Comparison of ENCODE assay signal across 35 cellular contexts in genomic region chr10:47099445-47099844, GRCh38.
"Had no signal": no experiment of that assay in that cellular context is flagged by ENCODE, and none has a peak within 500 bp of the region (broad histone marks: within the 10 kb centered on the region; RNA-seq: fewer than 3 reads in every experiment).

No MANE protein-coding gene starts in this region.

- H3K4me3 Mint-ChIP-seq: activated B cell treated with CpG ODN at 0.5 μM for 24 hours; activated CD8-positive, alpha-beta T cell treated with anti-CD3 and anti-CD28 coated beads for 36 hours; activated naive CD4-positive, alpha-beta T cell treated with anti-CD3 and anti-CD28 coated beads for 36 hours; activated naive CD4-positive, alpha-beta T cell treated with anti-CD3 and anti-CD28 coated beads, Interleukin-2, amount 50 U/mL, for 24 hours; activated naive CD8-positive, alpha-beta T cell treated with anti-CD3 and anti-CD28 coated beads for 36 hours; activated naive CD8-positive, alpha-beta T cell treated with anti-CD3 and anti-CD28 coated beads, Interleukin-2, amount 50 U/mL, for 24 hours; activated T-helper 1 cell treated with anti-CD3 and anti-CD28 coated beads, Interleukin-12 subunit alpha, Interleukin-12 subunit beta, Interleukin-2, Interleukin-4 antibody, amounts not matched to agents 30 ng/mL and 10 ng/mL and 1 ng/mL, durations not matched to agents 14 hours and 24 hours and 36 hours; dendritic cell treated with granulocyte-macrophage colony-stimulating factor and Interleukin-4, amounts not matched to agents 40 ng/mL and 50 ng/mL, for 4 days; endodermal cell; T-helper 17 cell; T-helper 2 cell treated with Interferon-gamma antibody and Interleukin-4, amounts not matched to agents 5 μg/mL and 100 μg/mL, for 36 hours had no signal

- H3K27me3 Mint-ChIP-seq: activated CD8-positive, alpha-beta T cell treated with anti-CD3 and anti-CD28 coated beads for 36 hours; activated naive CD4-positive, alpha-beta T cell treated with anti-CD3 and anti-CD28 coated beads, Interleukin-2, amount 50 U/mL, for 24 hours; activated naive CD8-positive, alpha-beta T cell treated with anti-CD3 and anti-CD28 coated beads for 36 hours; activated naive CD8-positive, alpha-beta T cell treated with anti-CD3 and anti-CD28 coated beads, Interleukin-2, amount 50 U/mL, for 24 hours had no signal

- DNase-seq: activated B cell treated with CpG ODN at 0.5 μM for 24 hours; activated CD4-positive, alpha-beta T cell treated with anti-CD3 and anti-CD28 coated beads for 48 hours; activated CD4-positive, alpha-beta T cell treated with anti-CD3 and anti-CD28 coated beads, Interleukin-2, amount 50 U/mL, for 1 hour; activated CD4-positive, alpha-beta T cell treated with anti-CD3 and anti-CD28 coated beads, Interleukin-2, amount 50 U/mL, for 48 hours; activated CD8-positive, alpha-beta T cell treated with anti-CD3 and anti-CD28 coated beads for 36 hours; activated effector memory CD4-positive, alpha-beta T cell treated with anti-CD3 and anti-CD28 coated beads, Interleukin-2, amount 50 U/mL, for 16 hours; activated naive CD4-positive, alpha-beta T cell treated with anti-CD3 and anti-CD28 coated beads for 36 hours; activated naive CD8-positive, alpha-beta T cell treated with anti-CD3 and anti-CD28 coated beads for 36 hours; activated naive CD8-positive, alpha-beta T cell treated with anti-CD3 and anti-CD28 coated beads, Interleukin-2, amount 50 U/mL, for 24 hours; activated T-cell treated with anti-CD3 and anti-CD28 coated beads, Interleukin-2, amount 50 U/mL, for 1 hour; activated T-cell treated with anti-CD3 and anti-CD28 coated beads, Interleukin-2, amount 50 U/mL, for 48 hours; amygdala; aorta; body of pancreas; caudate nucleus; cerebellar nuclear complex; colonic mucosa; dorsolateral prefrontal cortex; effector memory CD4-positive, alpha-beta T cell; foreskin fibroblast; head of caudate nucleus; T-helper 1 cell; T-helper 17 cell; T1000; WERI-Rb-1 had no signal

- FAIRE-seq: frontal cortex had no signal

- H3K9me3 Mint-ChIP-seq: activated CD8-positive, alpha-beta T cell treated with anti-CD3 and anti-CD28 coated beads for 36 hours; activated naive CD4-positive, alpha-beta T cell treated with anti-CD3 and anti-CD28 coated beads for 36 hours; activated naive CD4-positive, alpha-beta T cell treated with anti-CD3 and anti-CD28 coated beads, Interleukin-2, amount 50 U/mL, for 24 hours; activated naive CD8-positive, alpha-beta T cell treated with anti-CD3 and anti-CD28 coated beads for 36 hours; activated naive CD8-positive, alpha-beta T cell treated with anti-CD3 and anti-CD28 coated beads, Interleukin-2, amount 50 U/mL, for 24 hours; activated T-helper 1 cell treated with anti-CD3 and anti-CD28 coated beads, Interleukin-12 subunit alpha, Interleukin-12 subunit beta, Interleukin-2, Interleukin-4 antibody, amounts not matched to agents 30 ng/mL and 10 ng/mL and 1 ng/mL, durations not matched to agents 14 hours and 24 hours and 36 hours; activated T-helper 2 cell treated with anti-CD3 and anti-CD28 coated beads, Interferon-gamma antibody, Interleukin-2, Interleukin-4, amounts not matched to agents 10 μg/mL and 5 μg/mL and 100 μg/mL, durations not matched to agents 14 hours and 24 hours and 36 hours; T-helper 2 cell treated with Interferon-gamma antibody and Interleukin-4, amounts not matched to agents 5 μg/mL and 100 μg/mL, for 36 hours had no signal

- H3K4me1 Mint-ChIP-seq: activated B cell treated with CpG ODN at 0.5 μM for 24 hours; activated naive CD8-positive, alpha-beta T cell treated with anti-CD3 and anti-CD28 coated beads, Interleukin-2, amount 50 U/mL, for 24 hours; endodermal cell; T-helper 17 cell had no signal

- H3K27ac Mint-ChIP-seq: activated B cell treated with CpG ODN at 0.5 μM for 24 hours; activated CD8-positive, alpha-beta T cell treated with anti-CD3 and anti-CD28 coated beads for 36 hours; activated naive CD4-positive, alpha-beta T cell treated with anti-CD3 and anti-CD28 coated beads for 36 hours; activated naive CD4-positive, alpha-beta T cell treated with anti-CD3 and anti-CD28 coated beads, Interleukin-2, amount 50 U/mL, for 24 hours; activated naive CD8-positive, alpha-beta T cell treated with anti-CD3 and anti-CD28 coated beads for 36 hours; activated naive CD8-positive, alpha-beta T cell treated with anti-CD3 and anti-CD28 coated beads, Interleukin-2, amount 50 U/mL, for 24 hours; activated T-helper 1 cell treated with anti-CD3 and anti-CD28 coated beads, Interleukin-12 subunit alpha, Interleukin-12 subunit beta, Interleukin-2, Interleukin-4 antibody, amounts not matched to agents 30 ng/mL and 10 ng/mL and 1 ng/mL, durations not matched to agents 14 hours and 24 hours and 36 hours; activated T-helper 2 cell treated with anti-CD3 and anti-CD28 coated beads, Interferon-gamma antibody, Interleukin-2, Interleukin-4, amounts not matched to agents 10 μg/mL and 5 μg/mL and 100 μg/mL, durations not matched to agents 14 hours and 24 hours and 36 hours; dendritic cell treated with granulocyte-macrophage colony-stimulating factor and Interleukin-4, amounts not matched to agents 40 ng/mL and 50 ng/mL, for 4 days; endodermal cell; T-helper 17 cell; T-helper 2 cell treated with Interferon-gamma antibody and Interleukin-4, amounts not matched to agents 5 μg/mL and 100 μg/mL, for 36 hours had no signal

- H3K36me3 ChIP-seq: adrenal gland, colonic mucosa, WERI-Rb-1 had no signal

- H3K36me3 Mint-ChIP-seq: activated naive CD4-positive, alpha-beta T cell treated with anti-CD3 and anti-CD28 coated beads, Interleukin-2, amount 50 U/mL, for 24 hours had no signal

- H3K27me3 ChIP-seq: adrenal gland, body of pancreas, colonic mucosa, dorsolateral prefrontal cortex had no signal

- H3K4me1 ChIP-seq: adrenal gland, body of pancreas, colonic mucosa had no signal

- H3K9me3 ChIP-seq: adrenal gland, body of pancreas, colonic mucosa had no signal

- H3K27ac ChIP-seq: adrenal gland, body of pancreas, colonic mucosa, dorsolateral prefrontal cortex, WERI-Rb-1 had no signal

- H3K4me3 ChIP-seq: adrenal gland, body of pancreas, colonic mucosa, dorsolateral prefrontal cortex had no signal

- ATAC-seq: activated CD4-positive, CD25-positive, alpha-beta regulatory T cell treated with anti-CD3 and anti-CD28 coated beads, Interleukin-2, amount 50 U/mL, for 24 hours; activated CD8-positive, alpha-beta T cell treated with anti-CD3 and anti-CD28 coated beads for 36 hours; activated naive CD8-positive, alpha-beta T cell treated with anti-CD3 and anti-CD28 coated beads, Interleukin-2, amount 50 U/mL, for 24 hours; body of pancreas; esophagus mucosa; T-helper 17 cell had no signal
